8 cellular contexts compared by ENCODE assay signal in genomic region chr7:104982773-104983619, GRCh38. TPM values are rescaled to one million over a fixed set of nuclear protein-coding genes. Genes with fewer than 3 reads are reported as not detected.
A peak's percentile ranks its signal among the peaks of the same experiment; 100 is the strongest.
DNase-seq lines count a peak whose midpoint lies in the region; ATAC-seq, FAIRE-seq and TF ChIP-seq lines count a peak whose summit lies in the region.

No MANE protein-coding gene starts in this region.

- H3K27ac Mint-ChIP-seq in CD14-positive monocyte (peak overlapping the region; percentile 99 to 100 (median 100)), IgD-negative memory B cell (peak overlapping the region; percentile 100), activated B cell treated with CpG ODN at 0.5 μM for 24 hours (peak overlapping the region; percentile 99)
- H3K27ac Mint-ChIP-seq in stimulated activated effector memory CD8-positive, alpha-beta T cell treated with anti-CD3 and anti-CD28 coated beads, Interleukin-12 subunit alpha, Interleukin-12 subunit beta, amount 100 ng/mL, for 72 hours = peak overlapping the region; percentile 99

- no peaks in the 10 kb centered on the region for H3K9me3 Mint-ChIP-seq in CD14-positive monocyte
- no peaks in the 10 kb centered on the region for H3K9me3 Mint-ChIP-seq in IgD-negative memory B cell
- no peaks in the 10 kb centered on the region for H3K9me3 Mint-ChIP-seq in activated B cell treated with CpG ODN at 0.5 μM for 24 hours
- H3K9me3 Mint-ChIP-seq in stimulated activated effector memory CD8-positive, alpha-beta T cell treated with anti-CD3 and anti-CD28 coated beads, Interleukin-12 subunit alpha, Interleukin-12 subunit beta, amount 100 ng/mL, for 72 hours = no peaks in the 10 kb centered on the region

- intact Hi-C loops in CD14-positive monocyte (cut with micrococcal nuclease) (loop anchor here (2.0 to 10.0 kb wide), 6 partner anchors 30 to 62 kb away; no protein-coding TSS in a partner anchor), activated B cell treated with CpG ODN at 0.5 μM for 24 hours (cut with micrococcal nuclease) (loop anchor here (1.0 to 2.0 kb wide), 3 partner anchors 30 to 606 kb away; no protein-coding TSS in a partner anchor)

- H3K36me3 Mint-ChIP-seq in CD14-positive monocyte (peaks cover 2 to 9% of the 10 kb centered on the region in 2 donors), IgD-negative memory B cell (no peaks in the 10 kb centered on the region), activated B cell treated with CpG ODN at 0.5 μM for 24 hours (ENCODE audit: low read depth) (peaks cover 33% of the 10 kb centered on the region)
- H3K36me3 Mint-ChIP-seq in stimulated activated effector memory CD8-positive, alpha-beta T cell treated with anti-CD3 and anti-CD28 coated beads, Interleukin-12 subunit alpha, Interleukin-12 subunit beta, amount 100 ng/mL, for 72 hours = peaks cover 61% of the 10 kb centered on the region

- no peaks in the 10 kb centered on the region for H3K27me3 ChIP-seq in iPS DF 6.9 (ENCODE audit: control insufficient read depth, insufficient read depth, low read length)

- DNase-seq in CD14-positive monocyte (ENCODE audit: low spot score) (no peak), activated B cell treated with CpG ODN at 0.5 μM for 24 hours (no peak), iPS DF 6.9 (ENCODE audit: low read depth, low spot score) (no peak), frontal cortex (ENCODE audit: low spot score in 2 of 2) (no peak)
- DNase-seq in stimulated activated effector memory CD8-positive, alpha-beta T cell treated with anti-CD3 and anti-CD28 coated beads, Interleukin-12 subunit alpha, Interleukin-12 subunit beta, amount 100 ng/mL, for 72 hours (ENCODE audit: low spot score in 2 of 2) = peak in 1 of 2 donors; percentile 47

- no peak for FAIRE-seq in frontal cortex (lab: Jason Lieb, UNC)

- H3K9me3 ChIP-seq in iPS DF 6.9 (ENCODE audit: control insufficient read depth, insufficient read depth, low read length) = no peaks in the 10 kb centered on the region

- H3K4me1 ChIP-seq in iPS DF 6.9 (ENCODE audit: control insufficient read depth, insufficient read depth, low read length) = no peaks in the 10 kb centered on the region

- H3K27me3 Mint-ChIP-seq in CD14-positive monocyte (ENCODE audit: low read depth in 3 of 3) = peaks cover 0 to 3% (median 2%) of the 10 kb centered on the region in 3 donors
- no peaks in the 10 kb centered on the region for H3K27me3 Mint-ChIP-seq in IgD-negative memory B cell
- no peaks in the 10 kb centered on the region for H3K27me3 Mint-ChIP-seq in activated B cell treated with CpG ODN at 0.5 μM for 24 hours

- no peaks in the 10 kb centered on the region for H3K36me3 ChIP-seq in iPS DF 6.9 (ENCODE audit: control insufficient read depth, insufficient read depth, low read length)

- POLR2A ChIA-PET in activated B cell treated with CpG ODN at 0.5 μM for 24 hours (lab: Charles Lee) = interaction anchor here (0.9 to 16.0 kb wide), 20 partner anchors 8 to 321 kb away, joined by 3 to 545 read pairs (median 6); partner anchors contain the start of gene KMT2E

- ATAC-seq in activated B cell treated with CpG ODN at 0.5 μM for 24 hours (ENCODE audit: low read depth) (no peak), GM19035 (IDR thresholded peaks at IDR 0.05; ENCODE audit: unreplicated experiment) (no peak), HG03045 (IDR thresholded peaks at IDR 0.05; ENCODE audit: unreplicated experiment) (no peak)
- no peak for ATAC-seq in stimulated activated effector memory CD8-positive, alpha-beta T cell treated with anti-CD3 and anti-CD28 coated beads, Interleukin-12 subunit alpha, Interleukin-12 subunit beta, amount 100 ng/mL, for 72 hours

- H3K4me3 ChIP-seq in iPS DF 6.9 (ENCODE audit: low read length) = peak overlapping the region; percentile 60; the same call in 1 of the 2 replicates

- no peak overlapping the region for H3K27ac ChIP-seq in iPS DF 6.9 (ENCODE audit: low read length)

- CTCF ChIA-PET in activated B cell treated with CpG ODN at 0.5 μM for 24 hours (lab: Charles Lee) = interaction anchor here (0.7 to 7.8 kb wide), 14 partner anchors 9 to 158 kb away, joined by 3 to 117 read pairs (median 7); partner anchors contain the start of gene KMT2E

- H3K4me3 Mint-ChIP-seq in CD14-positive monocyte = peak overlapping the region; percentile 95 to 100
- peak overlapping the region; percentile 98 to 100 (median 98) for H3K4me3 Mint-ChIP-seq in IgD-negative memory B cell
- H3K4me3 Mint-ChIP-seq in activated B cell treated with CpG ODN at 0.5 μM for 24 hours = peak overlapping the region; percentile 98
- peak overlapping the region; percentile 93 for H3K4me3 Mint-ChIP-seq in stimulated activated effector memory CD8-positive, alpha-beta T cell treated with anti-CD3 and anti-CD28 coated beads, Interleukin-12 subunit alpha, Interleukin-12 subunit beta, amount 100 ng/mL, for 72 hours

- TF ChIP-seq CTCF in CD14-positive monocyte (IDR thresholded peaks at IDR 0.05) = no peak
- TF ChIP-seq CTCF in activated B cell treated with CpG ODN at 0.5 μM for 24 hours (IDR thresholded peaks at IDR 0.05) = no peak

- no CpG with 5 or more reads among the region's 15 CpGs for WGBS in iPS DF 6.9 (ENCODE audit: insufficient coverage, insufficient read length)

- H3K4me1 Mint-ChIP-seq in CD14-positive monocyte (peaks cover 56% of the 10 kb centered on the region), IgD-negative memory B cell (peaks cover 41 to 54% (median 48%) of the 10 kb centered on the region in 3 donors), activated B cell treated with CpG ODN at 0.5 μM for 24 hours (peaks cover 71% of the 10 kb centered on the region)
- peaks cover 55% of the 10 kb centered on the region for H3K4me1 Mint-ChIP-seq in stimulated activated effector memory CD8-positive, alpha-beta T cell treated with anti-CD3 and anti-CD28 coated beads, Interleukin-12 subunit alpha, Interleukin-12 subunit beta, amount 100 ng/mL, for 72 hours

RNA-seq across cellular contexts. Expression of gene KMT2E, which starts 31.0 kb away (rescaled TPM):
- 10 to 100 TPM; 33.1 to 58.0 TPM for polyA plus RNA-seq in CD14-positive monocyte
- polyA plus RNA-seq in IgD-negative memory B cell = 239 TPM
- total RNA-seq in activated B cell treated with CpG ODN at 0.5 μM for 24 hours = 164 and 183 TPM in 2 replicates
- total RNA-seq in frontal cortex = 217 TPM
